In the genomic region with DNA sequence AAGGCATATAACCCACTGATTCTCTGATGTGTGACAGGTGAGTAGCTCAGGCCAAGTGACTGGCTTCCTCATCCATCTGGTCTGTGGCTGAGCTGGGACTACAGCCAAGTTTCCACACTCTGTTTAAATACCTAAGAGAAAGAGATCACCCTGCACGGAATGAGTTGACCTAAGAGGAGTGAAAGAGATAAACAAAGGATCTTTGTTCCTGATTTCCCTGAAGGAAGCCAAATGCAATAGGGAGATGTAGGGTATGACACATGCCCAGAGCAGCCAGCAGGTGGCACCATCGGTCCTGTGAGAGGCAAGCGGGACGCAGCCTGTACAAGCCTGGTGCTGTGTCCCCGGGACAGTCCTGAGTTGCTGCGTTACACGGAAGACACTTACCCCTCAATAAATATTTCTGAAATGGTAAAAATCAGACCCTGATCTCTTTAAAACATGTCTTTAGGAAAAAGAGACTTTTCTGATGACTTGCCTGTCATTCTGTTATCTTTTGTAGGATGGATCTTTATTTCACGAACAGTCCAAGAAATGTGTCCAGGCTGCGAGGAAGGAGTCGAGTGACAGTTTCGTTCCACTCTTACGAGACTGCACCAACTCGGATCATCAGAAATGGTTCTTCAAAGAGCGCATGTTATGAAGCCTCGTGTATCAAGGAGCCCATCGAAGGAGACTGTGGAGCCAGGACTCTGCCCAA, we compare ENCODE assay signal across 1 cellular context.
A peak's percentile ranks its signal among the peaks of the same experiment; 100 is the strongest.
TF ChIP-seq lines count a peak whose summit lies in the region.

No MANE protein-coding gene starts in this region.

TF ChIP-seq in K562, 482 proteins besides CTCF, POLR2A, EP300 and RAD21 (continued from another document and continues in another):
- TF ChIP-seq ELF2 (CRISPR knock-in tag; IDR thresholded peaks at IDR 0.05): no peak
- TF ChIP-seq MCM7 (IDR thresholded peaks at IDR 0.05): no peak
- no peak for TF ChIP-seq BRCA1 (IDR thresholded peaks at IDR 0.05)
- TF ChIP-seq BRCA1 (CRISPR knock-in tag; IDR thresholded peaks at IDR 0.05): no peak
- TF ChIP-seq RBM14 (IDR thresholded peaks at IDR 0.05; ENCODE audit: borderline replicate concordance, insufficient read depth, low read depth, low read length): no peak
- TF ChIP-seq FOXJ2 (tag; IDR thresholded peaks at IDR 0.05): peak; percentile 67; the same call in 1 of the 2 replicates
- TF ChIP-seq, protein P1, sequence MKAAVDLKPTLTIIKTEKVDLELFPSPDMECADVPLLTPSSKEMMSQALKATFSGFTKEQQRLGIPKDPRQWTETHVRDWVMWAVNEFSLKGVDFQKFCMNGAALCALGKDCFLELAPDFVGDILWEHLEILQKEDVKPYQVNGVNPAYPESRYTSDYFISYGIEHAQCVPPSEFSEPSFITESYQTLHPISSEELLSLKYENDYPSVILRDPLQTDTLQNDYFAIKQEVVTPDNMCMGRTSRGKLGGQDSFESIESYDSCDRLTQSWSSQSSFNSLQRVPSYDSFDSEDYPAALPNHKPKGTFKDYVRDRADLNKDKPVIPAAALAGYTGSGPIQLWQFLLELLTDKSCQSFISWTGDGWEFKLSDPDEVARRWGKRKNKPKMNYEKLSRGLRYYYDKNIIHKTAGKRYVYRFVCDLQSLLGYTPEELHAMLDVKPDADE (conservative IDR thresholded peaks at IDR 0.05; ENCODE audit: control insufficient read depth, low read depth, low read length): 0 out of 2 replicates have a peak, but pooled peaks have one; percentile 40
- TF ChIP-seq, protein P2, sequence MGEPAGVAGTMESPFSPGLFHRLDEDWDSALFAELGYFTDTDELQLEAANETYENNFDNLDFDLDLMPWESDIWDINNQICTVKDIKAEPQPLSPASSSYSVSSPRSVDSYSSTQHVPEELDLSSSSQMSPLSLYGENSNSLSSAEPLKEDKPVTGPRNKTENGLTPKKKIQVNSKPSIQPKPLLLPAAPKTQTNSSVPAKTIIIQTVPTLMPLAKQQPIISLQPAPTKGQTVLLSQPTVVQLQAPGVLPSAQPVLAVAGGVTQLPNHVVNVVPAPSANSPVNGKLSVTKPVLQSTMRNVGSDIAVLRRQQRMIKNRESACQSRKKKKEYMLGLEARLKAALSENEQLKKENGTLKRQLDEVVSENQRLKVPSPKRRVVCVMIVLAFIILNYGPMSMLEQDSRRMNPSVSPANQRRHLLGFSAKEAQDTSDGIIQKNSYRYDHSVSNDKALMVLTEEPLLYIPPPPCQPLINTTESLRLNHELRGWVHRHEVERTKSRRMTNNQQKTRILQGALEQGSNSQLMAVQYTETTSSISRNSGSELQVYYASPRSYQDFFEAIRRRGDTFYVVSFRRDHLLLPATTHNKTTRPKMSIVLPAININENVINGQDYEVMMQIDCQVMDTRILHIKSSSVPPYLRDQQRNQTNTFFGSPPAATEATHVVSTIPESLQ (CRISPR knock-in tag; IDR thresholded peaks at IDR 0.05): no peak
- TF ChIP-seq, protein P3, sequence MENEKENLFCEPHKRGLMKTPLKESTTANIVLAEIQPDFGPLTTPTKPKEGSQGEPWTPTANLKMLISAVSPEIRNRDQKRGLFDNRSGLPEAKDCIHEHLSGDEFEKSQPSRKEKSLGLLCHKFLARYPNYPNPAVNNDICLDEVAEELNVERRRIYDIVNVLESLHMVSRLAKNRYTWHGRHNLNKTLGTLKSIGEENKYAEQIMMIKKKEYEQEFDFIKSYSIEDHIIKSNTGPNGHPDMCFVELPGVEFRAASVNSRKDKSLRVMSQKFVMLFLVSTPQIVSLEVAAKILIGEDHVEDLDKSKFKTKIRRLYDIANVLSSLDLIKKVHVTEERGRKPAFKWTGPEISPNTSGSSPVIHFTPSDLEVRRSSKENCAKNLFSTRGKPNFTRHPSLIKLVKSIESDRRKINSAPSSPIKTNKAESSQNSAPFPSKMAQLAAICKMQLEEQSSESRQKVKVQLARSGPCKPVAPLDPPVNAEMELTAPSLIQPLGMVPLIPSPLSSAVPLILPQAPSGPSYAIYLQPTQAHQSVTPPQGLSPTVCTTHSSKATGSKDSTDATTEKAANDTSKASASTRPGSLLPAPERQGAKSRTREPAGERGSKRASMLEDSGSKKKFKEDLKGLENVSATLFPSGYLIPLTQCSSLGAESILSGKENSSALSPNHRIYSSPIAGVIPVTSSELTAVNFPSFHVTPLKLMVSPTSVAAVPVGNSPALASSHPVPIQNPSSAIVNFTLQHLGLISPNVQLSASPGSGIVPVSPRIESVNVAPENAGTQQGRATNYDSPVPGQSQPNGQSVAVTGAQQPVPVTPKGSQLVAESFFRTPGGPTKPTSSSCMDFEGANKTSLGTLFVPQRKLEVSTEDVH (IDR thresholded peaks at IDR 0.05; ENCODE audit: low read depth, partially characterized antibody): peak; percentile 48
- no peak for TF ChIP-seq XRCC5 (IDR thresholded peaks at IDR 0.05; ENCODE audit: low read depth, low read length)
- TF ChIP-seq, protein P4, sequence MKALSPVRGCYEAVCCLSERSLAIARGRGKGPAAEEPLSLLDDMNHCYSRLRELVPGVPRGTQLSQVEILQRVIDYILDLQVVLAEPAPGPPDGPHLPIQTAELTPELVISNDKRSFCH (CRISPR knock-in tag; IDR thresholded peaks at IDR 0.05): no peak
- TF ChIP-seq, protein P4 (tag; IDR thresholded peaks at IDR 0.05): 0 out of 2 replicates have a peak, but pooled peaks have one; percentile 16
- TF ChIP-seq, protein P5, sequence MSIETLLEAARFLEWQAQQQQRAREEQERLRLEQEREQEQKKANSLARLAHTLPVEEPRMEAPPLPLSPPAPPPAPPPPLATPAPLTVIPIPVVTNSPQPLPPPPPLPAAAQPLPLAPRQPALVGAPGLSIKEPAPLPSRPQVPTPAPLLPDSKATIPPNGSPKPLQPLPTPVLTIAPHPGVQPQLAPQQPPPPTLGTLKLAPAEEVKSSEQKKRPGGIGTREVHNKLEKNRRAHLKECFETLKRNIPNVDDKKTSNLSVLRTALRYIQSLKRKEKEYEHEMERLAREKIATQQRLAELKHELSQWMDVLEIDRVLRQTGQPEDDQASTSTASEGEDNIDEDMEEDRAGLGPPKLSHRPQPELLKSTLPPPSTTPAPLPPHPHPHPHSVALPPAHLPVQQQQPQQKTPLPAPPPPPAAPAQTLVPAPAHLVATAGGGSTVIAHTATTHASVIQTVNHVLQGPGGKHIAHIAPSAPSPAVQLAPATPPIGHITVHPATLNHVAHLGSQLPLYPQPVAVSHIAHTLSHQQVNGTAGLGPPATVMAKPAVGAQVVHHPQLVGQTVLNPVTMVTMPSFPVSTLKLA (conservative IDR thresholded peaks at IDR 0.05): 0 out of 4 replicates have a peak, but pooled peaks have one; percentile 20 to 24
- TF ChIP-seq BRD9 (IDR thresholded peaks at IDR 0.05; ENCODE audit: low read depth, partially characterized antibody): peak; percentile 64
- TF ChIP-seq CHCHD3 (CRISPR knock-in tag; IDR thresholded peaks at IDR 0.05): no peak
- no peak for TF ChIP-seq HEY1 (CRISPR knock-in tag; IDR thresholded peaks at IDR 0.05; ENCODE audit: borderline replicate concordance)
- TF ChIP-seq NFE2 (IDR thresholded peaks at IDR 0.05; ENCODE audit: low read depth): no peak
- TF ChIP-seq ZNF77 (CRISPR knock-in tag; IDR thresholded peaks at IDR 0.05): no peak
- TF ChIP-seq, protein P6, sequence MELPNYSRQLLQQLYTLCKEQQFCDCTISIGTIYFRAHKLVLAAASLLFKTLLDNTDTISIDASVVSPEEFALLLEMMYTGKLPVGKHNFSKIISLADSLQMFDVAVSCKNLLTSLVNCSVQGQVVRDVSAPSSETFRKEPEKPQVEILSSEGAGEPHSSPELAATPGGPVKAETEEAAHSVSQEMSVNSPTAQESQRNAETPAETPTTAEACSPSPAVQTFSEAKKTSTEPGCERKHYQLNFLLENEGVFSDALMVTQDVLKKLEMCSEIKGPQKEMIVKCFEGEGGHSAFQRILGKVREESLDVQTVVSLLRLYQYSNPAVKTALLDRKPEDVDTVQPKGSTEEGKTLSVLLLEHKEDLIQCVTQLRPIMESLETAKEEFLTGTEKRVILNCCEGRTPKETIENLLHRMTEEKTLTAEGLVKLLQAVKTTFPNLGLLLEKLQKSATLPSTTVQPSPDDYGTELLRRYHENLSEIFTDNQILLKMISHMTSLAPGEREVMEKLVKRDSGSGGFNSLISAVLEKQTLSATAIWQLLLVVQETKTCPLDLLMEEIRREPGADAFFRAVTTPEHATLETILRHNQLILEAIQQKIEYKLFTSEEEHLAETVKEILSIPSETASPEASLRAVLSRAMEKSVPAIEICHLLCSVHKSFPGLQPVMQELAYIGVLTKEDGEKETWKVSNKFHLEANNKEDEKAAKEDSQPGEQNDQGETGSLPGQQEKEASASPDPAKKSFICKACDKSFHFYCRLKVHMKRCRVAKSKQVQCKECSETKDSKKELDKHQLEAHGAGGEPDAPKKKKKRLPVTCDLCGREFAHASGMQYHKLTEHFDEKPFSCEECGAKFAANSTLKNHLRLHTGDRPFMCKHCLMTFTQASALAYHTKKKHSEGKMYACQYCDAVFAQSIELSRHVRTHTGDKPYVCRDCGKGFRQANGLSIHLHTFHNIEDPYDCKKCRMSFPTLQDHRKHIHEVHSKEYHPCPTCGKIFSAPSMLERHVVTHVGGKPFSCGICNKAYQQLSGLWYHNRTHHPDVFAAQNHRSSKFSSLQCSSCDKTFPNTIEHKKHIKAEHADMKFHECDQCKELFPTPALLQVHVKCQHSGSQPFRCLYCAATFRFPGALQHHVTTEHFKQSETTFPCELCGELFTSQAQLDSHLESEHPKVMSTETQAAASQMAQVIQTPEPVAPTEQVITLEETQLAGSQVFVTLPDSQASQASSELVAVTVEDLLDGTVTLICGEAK (IDR thresholded peaks at IDR 0.05): no peak
- TF ChIP-seq, protein P6 (CRISPR knock-in tag; IDR thresholded peaks at IDR 0.05): no peak
- TF ChIP-seq, protein P7, sequence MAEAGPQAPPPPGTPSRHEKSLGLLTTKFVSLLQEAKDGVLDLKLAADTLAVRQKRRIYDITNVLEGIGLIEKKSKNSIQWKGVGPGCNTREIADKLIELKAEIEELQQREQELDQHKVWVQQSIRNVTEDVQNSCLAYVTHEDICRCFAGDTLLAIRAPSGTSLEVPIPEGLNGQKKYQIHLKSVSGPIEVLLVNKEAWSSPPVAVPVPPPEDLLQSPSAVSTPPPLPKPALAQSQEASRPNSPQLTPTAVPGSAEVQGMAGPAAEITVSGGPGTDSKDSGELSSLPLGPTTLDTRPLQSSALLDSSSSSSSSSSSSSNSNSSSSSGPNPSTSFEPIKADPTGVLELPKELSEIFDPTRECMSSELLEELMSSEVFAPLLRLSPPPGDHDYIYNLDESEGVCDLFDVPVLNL (CRISPR knock-in tag; IDR thresholded peaks at IDR 0.05; ENCODE audit: low read depth): no peak
- no peak for TF ChIP-seq SMAD3 (CRISPR knock-in tag; conservative IDR thresholded peaks at IDR 0.05)
- TF ChIP-seq ZNF175 (CRISPR knock-in tag; IDR thresholded peaks at IDR 0.05; ENCODE audit: low read depth): no peak
- TF ChIP-seq ZNF668 (CRISPR knock-in tag; IDR thresholded peaks at IDR 0.05): no peak
- TF ChIP-seq GABPA (tag; conservative IDR thresholded peaks at IDR 0.05; ENCODE audit: low read depth): no peak
- no peak for TF ChIP-seq ZNF212 (CRISPR knock-in tag; IDR thresholded peaks at IDR 0.05)
- no peak for TF ChIP-seq BCL6 (CRISPR knock-in tag; IDR thresholded peaks at IDR 0.05)
- no peak for TF ChIP-seq ZNF197 (CRISPR knock-in tag; IDR thresholded peaks at IDR 0.05; ENCODE audit: low read depth)
- TF ChIP-seq POLR3A (IDR thresholded peaks at IDR 0.05; ENCODE audit: borderline replicate concordance, extremely low read depth, insufficient read depth, insufficient read length): no peak
- no peak for TF ChIP-seq HCFC1 (IDR thresholded peaks at IDR 0.05; ENCODE audit: low read depth, low read length)
- no peak for TF ChIP-seq POLR2G (IDR thresholded peaks at IDR 0.05; ENCODE audit: low read depth, low read length)
- TF ChIP-seq, protein P8, sequence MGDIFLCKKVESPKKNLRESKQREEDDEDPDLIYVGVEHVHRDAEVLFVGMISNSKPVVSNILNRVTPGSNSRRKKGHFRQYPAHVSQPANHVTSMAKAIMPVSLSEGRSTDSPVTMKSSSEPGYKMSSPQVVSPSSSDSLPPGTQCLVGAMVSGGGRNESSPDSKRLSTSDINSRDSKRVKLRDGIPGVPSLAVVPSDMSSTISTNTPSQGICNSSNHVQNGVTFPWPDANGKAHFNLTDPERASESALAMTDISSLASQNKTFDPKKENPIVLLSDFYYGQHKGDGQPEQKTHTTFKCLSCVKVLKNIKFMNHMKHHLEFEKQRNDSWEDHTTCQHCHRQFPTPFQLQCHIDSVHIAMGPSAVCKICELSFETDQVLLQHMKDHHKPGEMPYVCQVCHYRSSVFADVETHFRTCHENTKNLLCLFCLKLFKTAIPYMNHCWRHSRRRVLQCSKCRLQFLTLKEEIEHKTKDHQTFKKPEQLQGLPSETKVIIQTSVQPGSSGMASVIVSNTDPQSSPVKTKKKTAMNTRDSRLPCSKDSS (IDR thresholded peaks at IDR 0.05; ENCODE audit: low read depth, partially characterized antibody): no peak
- TF ChIP-seq, protein P9, sequence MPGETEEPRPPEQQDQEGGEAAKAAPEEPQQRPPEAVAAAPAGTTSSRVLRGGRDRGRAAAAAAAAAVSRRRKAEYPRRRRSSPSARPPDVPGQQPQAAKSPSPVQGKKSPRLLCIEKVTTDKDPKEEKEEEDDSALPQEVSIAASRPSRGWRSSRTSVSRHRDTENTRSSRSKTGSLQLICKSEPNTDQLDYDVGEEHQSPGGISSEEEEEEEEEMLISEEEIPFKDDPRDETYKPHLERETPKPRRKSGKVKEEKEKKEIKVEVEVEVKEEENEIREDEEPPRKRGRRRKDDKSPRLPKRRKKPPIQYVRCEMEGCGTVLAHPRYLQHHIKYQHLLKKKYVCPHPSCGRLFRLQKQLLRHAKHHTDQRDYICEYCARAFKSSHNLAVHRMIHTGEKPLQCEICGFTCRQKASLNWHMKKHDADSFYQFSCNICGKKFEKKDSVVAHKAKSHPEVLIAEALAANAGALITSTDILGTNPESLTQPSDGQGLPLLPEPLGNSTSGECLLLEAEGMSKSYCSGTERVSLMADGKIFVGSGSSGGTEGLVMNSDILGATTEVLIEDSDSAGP (CRISPR knock-in tag; IDR thresholded peaks at IDR 0.05): no peak
- TF ChIP-seq ZBED1 (IDR thresholded peaks at IDR 0.05): no peak
